In the genomic region with DNA sequence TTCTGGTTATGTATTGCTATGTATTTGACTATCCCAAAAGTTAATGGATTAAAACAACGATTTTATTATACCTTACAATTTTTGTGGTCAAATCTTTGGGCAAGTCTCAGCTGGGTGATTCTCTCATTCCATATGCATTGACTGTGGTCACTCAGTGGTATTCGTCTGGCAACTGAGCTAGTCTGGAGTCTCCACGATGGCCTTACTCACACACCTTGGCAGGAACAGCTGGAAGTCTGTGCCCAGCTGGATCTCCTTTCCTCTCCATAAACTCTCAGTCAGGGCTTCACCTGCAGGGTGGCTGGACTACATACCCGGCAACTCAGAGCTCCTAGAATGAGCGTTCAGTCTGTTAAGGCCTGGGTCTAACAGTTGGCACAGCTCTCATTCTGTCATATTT, we compare ENCODE assay signal across 27 cellular contexts.
A peak's percentile ranks its signal among the peaks of the same experiment; 100 is the strongest.
DNase-seq lines count a peak whose midpoint lies in the region; ATAC-seq, FAIRE-seq and TF ChIP-seq lines count a peak whose summit lies in the region.
"Had no signal": no experiment of that assay in that cellular context is flagged by ENCODE, and none has a peak within 500 bp of the region (broad histone marks: within the 10 kb centered on the region; RNA-seq: fewer than 3 reads in every experiment).

No MANE protein-coding gene starts in this region.

- no peaks in the 10 kb centered on the region for H3K4me1 ChIP-seq in foreskin keratinocyte
- no peaks in the 10 kb centered on the region for H3K4me1 ChIP-seq in right cardiac atrium (ENCODE audit: control insufficient read depth, insufficient read depth, low read length)
- H3K4me1 ChIP-seq: Caco-2, left ventricle myocardium inferior, right lobe of liver, stomach had no signal

- H3K9me3 ChIP-seq in right cardiac atrium (ENCODE audit: control insufficient read depth, low read length) = no peaks in the 10 kb centered on the region
- H3K9me3 ChIP-seq: Caco-2, right lobe of liver, stomach had no signal

- H3K27ac ChIP-seq in foreskin keratinocyte (no peak overlapping the region), right cardiac atrium (ENCODE audit: low read length) (no peak overlapping the region)
- H3K27ac ChIP-seq: C4-2B, cardiac muscle cell, left ventricle myocardium inferior, right lobe of liver, stomach had no signal

- H3K4me3 ChIP-seq in right cardiac atrium (ENCODE audit: low read length) = no peak overlapping the region
- H3K4me3 ChIP-seq: cardiac muscle cell, left ventricle myocardium inferior, right lobe of liver, stomach had no signal

- peak; percentile 13 for DNase-seq in LHCN-M2 (ENCODE audit: low read depth)
- peak; percentile 51 for DNase-seq in SK-N-DZ (ENCODE audit: low spot score)
- peak; percentile 41 to 79 for DNase-seq in foreskin keratinocyte
- peak; percentile 35 for DNase-seq in urothelium cell line (ENCODE audit: low spot score)
- no peak for DNase-seq in right cardiac atrium
- DNase-seq in stimulated activated naive CD4-positive, alpha-beta T cell treated with Interleukin-2 at 50 U/mL for 16 hours (lab: John Stamatoyannopoulos, UW) = no peak
- DNase-seq in DMS79 treated with DMSO at 0.1 percent for 48 hours (lab: John Stamatoyannopoulos, UW) = no peak
- DNase-seq: activated CD4-positive, alpha-beta memory T cell treated with anti-CD3 and anti-CD28 coated beads, Interleukin-2, amount 10 ng/mL, durations not matched to agents 7 days and 5 days; activated CD8-positive, alpha-beta memory T cell treated with anti-CD3 and anti-CD28 coated beads, Interleukin-2, amount 50 U/mL, for 48 hours; activated naive CD4-positive, alpha-beta T cell treated with anti-CD3 and anti-CD28 coated beads, Interleukin-2, amount 50 U/mL, for 16 hours; Caco-2; left ventricle myocardium inferior; NCI-H1092 treated with DMSO at 0.1 percent for 48 hours; NCI-H187 treated with DMSO at 0.1 percent for 48 hours; NCI-H2171 treated with DMSO at 0.1 percent for 48 hours; NCI-H526 treated with DMSO at 0.1 percent for 48 hours; right lobe of liver; stimulated activated CD4-positive, alpha-beta T cell treated with anti-CD3 and anti-CD28 coated beads, Interleukin-12 subunit alpha, Interleukin-12 subunit beta, amount 100 ng/mL, for 4 hours; stimulated activated CD4-positive, alpha-beta T cell treated with anti-CD3 and anti-CD28 coated beads, Interleukin-2, amount 100 ng/mL, for 48 hours; stomach had no signal

- no peak for TF ChIP-seq CTCF in foreskin keratinocyte (conservative IDR thresholded peaks at IDR 0.05)

- H3K27me3 ChIP-seq in foreskin keratinocyte (no peaks in the 10 kb centered on the region), right cardiac atrium (ENCODE audit: control insufficient read depth, insufficient read depth) (no peaks in the 10 kb centered on the region)
- H3K27me3 ChIP-seq: cardiac muscle cell, right lobe of liver, stomach had no signal

- intact Hi-C loops in right cardiac atrium (cut with DNase I) = no loop called here

- WGBS in right cardiac atrium = 65% methylated on average over 5 of the region's 5 CpGs

- no peak for FAIRE-seq in urothelium cell line (lab: Jason Lieb, UNC)
- FAIRE-seq: colon, endothelial cell of umbilical vein, G401.6, HepG2 had no signal

- ATAC-seq in foreskin keratinocyte (peak; percentile 56), right cardiac atrium (no peak)
- ATAC-seq: HCT116, HepG2, right lobe of liver had no signal

Comparison
In these comparisons a context has a peak if more than half of its experiments do, and no peak if none do; other contexts are left out.
1. DNase-seq: peak in LHCN-M2 (single experiment), SK-N-DZ (single experiment), foreskin keratinocyte (2 of 2) and urothelium cell line (single experiment); none in right cardiac atrium (0 of 3), stimulated activated naive CD4-positive, alpha-beta T cell treated with Interleukin-2 at 50 U/mL for 16 hours (single experiment) and DMS79 treated with DMSO at 0.1 percent for 48 hours (single experiment).